Comparison of ENCODE assay signal across 13 cellular contexts in genomic region chr13:72983085-72983768, GRCh38.
DNase-seq lines count a peak whose midpoint lies in the region; ATAC-seq, FAIRE-seq and TF ChIP-seq lines count a peak whose summit lies in the region.
"Had no signal": no experiment of that assay in that cellular context is flagged by ENCODE, and none has a peak within 500 bp of the region (broad histone marks: within the 10 kb centered on the region; RNA-seq: fewer than 3 reads in every experiment).

No MANE protein-coding gene starts in this region.

- 90 to 92% methylated on average over 2 to 5 of the region's 5 CpGs for WGBS in gastroesophageal sphincter (ENCODE audit: low coverage in 1 of 2), 2 donors

- DNase-seq in EL (peak; percentile 77), adipocyte (ENCODE audit: low read depth) (peak; percentile 97), sciatic nerve (ENCODE audit: low spot score) (no peak), epidermal melanocyte (ENCODE audit: insufficient read length, low spot score) (no peak), GM19239 (ENCODE audit: insufficient read length, low spot score) (no peak)
- DNase-seq in stimulated activated naive CD4-positive, alpha-beta T cell (lab: John Stamatoyannopoulos, UW): no peak
- DNase-seq: activated T-cell treated with anti-CD3 and anti-CD28 coated beads, Interleukin-2, amount 50 U/mL, for 1 hour; DMS 273 treated with DMSO at 0.1 percent for 48 hours; dorsolateral prefrontal cortex; NCI-H146; psoas muscle had no signal

- no peak for TF ChIP-seq CTCF in gastroesophageal sphincter (IDR thresholded peaks at IDR 0.05)

- intact Hi-C loops in sciatic nerve (cut with DNase I): no loop called here

- ATAC-seq in gastroesophageal sphincter (peak; percentile 22), sciatic nerve (peak; percentile 34), HG03521 (IDR thresholded peaks at IDR 0.05; ENCODE audit: unreplicated experiment) (no peak)

- H3K27me3 ChIP-seq in adipocyte (replicated peaks; ENCODE audit: control insufficient read depth, insufficient read depth, low read length): no peaks in the 10 kb centered on the region
- H3K27me3 ChIP-seq in gastroesophageal sphincter: no peaks in the 10 kb centered on the region
- H3K27me3 ChIP-seq: dorsolateral prefrontal cortex had no signal

- no peak for TF ChIP-seq EP300 in gastroesophageal sphincter (IDR thresholded peaks at IDR 0.05)

- H3K9me3 ChIP-seq in adipocyte (ENCODE audit: control insufficient read depth, low read length): no peaks in the 10 kb centered on the region
- H3K9me3 ChIP-seq in gastroesophageal sphincter: no peaks in the 10 kb centered on the region
- H3K9me3 ChIP-seq: psoas muscle had no signal

- TF ChIP-seq POLR2A in gastroesophageal sphincter (IDR thresholded peaks at IDR 0.05): no peak

- peak overlapping the region; percentile 71 for H3K4me3 ChIP-seq in adipocyte (ENCODE audit: low read length)
- no peak overlapping the region for H3K4me3 ChIP-seq in gastroesophageal sphincter
- H3K4me3 ChIP-seq: dorsolateral prefrontal cortex, psoas muscle had no signal

- H3K4me1 ChIP-seq in adipocyte (ENCODE audit: control insufficient read depth, insufficient read depth, low read length): peaks cover 27% of the 10 kb centered on the region
- no peaks in the 10 kb centered on the region for H3K4me1 ChIP-seq in gastroesophageal sphincter
- H3K4me1 ChIP-seq: psoas muscle had no signal

- H3K27ac ChIP-seq in gastroesophageal sphincter: no peak overlapping the region
- H3K27ac ChIP-seq: dorsolateral prefrontal cortex, psoas muscle had no signal

- H3K9ac ChIP-seq in adipocyte (ENCODE audit: low read length): peak overlapping the region; percentile 87

- FAIRE-seq in GM19239 (lab: Jason Lieb, UNC): no peak

- no peaks in the 10 kb centered on the region for H3K36me3 ChIP-seq in adipocyte (ENCODE audit: control insufficient read depth, insufficient read depth, low read length, severe bottlenecking)
- no peaks in the 10 kb centered on the region for H3K36me3 ChIP-seq in gastroesophageal sphincter

Comparison
In these comparisons a context has a peak if more than half of its experiments do, and no peak if none do; other contexts are left out.
1. DNase-seq: peak in EL (single experiment) and adipocyte (single experiment); none in sciatic nerve (single experiment), epidermal melanocyte (single experiment), stimulated activated naive CD4-positive, alpha-beta T cell (0 of 6) and GM19239 (single experiment).